26 cellular contexts compared by ENCODE assay signal in genomic region chrX:147570483-147570882, GRCh38.
A peak's percentile ranks its signal among the peaks of the same experiment; 100 is the strongest.
DNase-seq lines count a peak whose midpoint lies in the region; ATAC-seq and TF ChIP-seq lines count a peak whose summit lies in the region.
"Had no signal": no experiment of that assay in that cellular context is flagged by ENCODE, and none has a peak within 500 bp of the region (broad histone marks: within the 10 kb centered on the region; RNA-seq: fewer than 3 reads in every experiment).

No MANE protein-coding gene starts in this region.

- H3K4me2 ChIP-seq in smooth muscle cell, result no peak overlapping the region

- H4K20me1 ChIP-seq in smooth muscle cell (ENCODE audit: low read depth), result no peaks in the 10 kb centered on the region

- in situ Hi-C loops in Panc1 (cut with HindIII; ENCODE audit: low pct_unique_long_range_greater_than_20kb, low sequenced_read_pairs), result no loop called here

- BruUV-seq in Panc1 (replicated peaks; lab: Mats Ljungman, UMichigan), result no TSS peak

- H3K9ac ChIP-seq in smooth muscle cell (ENCODE audit: low read depth), result no peak overlapping the region

- WGBS in smooth muscle cell (ENCODE audit: low lambda C conversion rate), result 68% methylated on average over 1 of the region's 1 CpG

- TF ChIP-seq CTCF in Panc1 (IDR thresholded peaks at IDR 0.05) (peak; percentile 22; the same call in 1 of the 2 replicates), epithelial cell of esophagus (IDR thresholded peaks at IDR 0.05; ENCODE audit: insufficient read depth, low read depth, low read length, missing control alignments) (peak; percentile 7), smooth muscle cell (IDR thresholded peaks at IDR 0.05; ENCODE audit: borderline replicate concordance, insufficient read depth, poor library complexity, severe bottlenecking) (peak; percentile 6), WTC11 (IDR thresholded peaks at IDR 0.05) (no peak)

- no peak overlapping the region for H2AFZ ChIP-seq in smooth muscle cell (ENCODE audit: low read depth)

- H3K27ac ChIP-seq in Panc1 (ENCODE audit: low read length) (no peak overlapping the region), smooth muscle cell (ENCODE audit: low read depth) (no peak overlapping the region)
- H3K27ac ChIP-seq: left ventricle myocardium inferior, skin epidermis, thyroid gland had no signal

- no peaks in the 10 kb centered on the region for H3F3A ChIP-seq in smooth muscle cell (ENCODE audit: low read depth)

- H3K4me1 Mint-ChIP-seq in WTC11, result no peaks in the 10 kb centered on the region
- H3K4me1 Mint-ChIP-seq: activated naive CD8-positive, alpha-beta T cell treated with anti-CD3 and anti-CD28 coated beads, Interleukin-2, amount 50 U/mL, for 24 hours; stimulated activated naive CD8-positive, alpha-beta T cell treated with anti-CD3 and anti-CD28 coated beads, Interleukin-15, amount 100 ng/mL, for 72 hours had no signal

- H3K36me3 ChIP-seq in Panc1 (ENCODE audit: control insufficient read depth, insufficient read depth, low read length) (no peaks in the 10 kb centered on the region), smooth muscle cell (ENCODE audit: low read depth) (no peaks in the 10 kb centered on the region)
- H3K36me3 ChIP-seq: left ventricle myocardium inferior, thyroid gland had no signal

- H3K9me3 Mint-ChIP-seq in WTC11, result peaks cover 64% of the 10 kb centered on the region
- H3K9me3 Mint-ChIP-seq: activated naive CD8-positive, alpha-beta T cell treated with anti-CD3 and anti-CD28 coated beads, Interleukin-2, amount 50 U/mL, for 24 hours; CD4-positive, alpha-beta memory T cell; dendritic cell treated with granulocyte-macrophage colony-stimulating factor and Interleukin-4, amounts not matched to agents 40 ng/mL and 50 ng/mL, for 4 days had no signal

- intact Hi-C loops in Panc1 (cut with micrococcal nuclease; ENCODE audit: unreplicated experiment), result no loop called here

- DNase-seq in NCI-H82 (lab: John Stamatoyannopoulos, UW), result peak; percentile 1
- DNase-seq in NCI-H82 treated with DMSO at 0.1 percent for 48 hours (lab: John Stamatoyannopoulos, UW; ENCODE audit: unreplicated experiment), result no peak
- DNase-seq in Panc1 (ENCODE audit: low read depth, low spot score), result no peak
- DNase-seq in epithelial cell of esophagus (ENCODE audit: low read depth), result peak; percentile 0
- no peak for DNase-seq in smooth muscle cell (lab: John Stamatoyannopoulos, UW; ENCODE audit: unreplicated experiment)
- DNase-seq in iPS-NIHi11 (ENCODE audit: low spot score), result no peak
- DNase-seq in T-helper 2 cell, result no peak
- DNase-seq in WTC11 (ENCODE audit: low spot score), result no peak
- DNase-seq: activated CD4-positive, CD25-positive, alpha-beta regulatory T cell treated with anti-CD3 and anti-CD28 coated beads, Interleukin-2, amount 50 U/mL, for 72 hours; activated CD8-positive, alpha-beta T cell treated with anti-CD3 and anti-CD28 coated beads, Interleukin-2, amount 10 ng/mL, durations not matched to agents 7 days and 5 days; activated gamma-delta T cell treated with Interleukin-2 at 50 U/mL for 16 hours; activated naive CD8-positive, alpha-beta T cell treated with anti-CD3 and anti-CD28 coated beads, Interleukin-2, amount 50 U/mL, for 24 hours; activated T-cell treated with anti-CD3 and anti-CD28 coated beads for 4 hours; CD4-positive, alpha-beta memory T cell; central memory CD4-positive, alpha-beta T cell; GOT3; left ventricle myocardium inferior; NCI-H2029; NCI-H2227 treated with DMSO at 0.1 percent for 48 hours; NCI-H526 treated with DMSO at 0.1 percent for 48 hours; nucleus accumbens; stimulated activated naive CD8-positive, alpha-beta T cell treated with anti-CD3 and anti-CD28 coated beads, Interleukin-15, amount 100 ng/mL, for 72 hours; thyroid gland had no signal

- no peaks in the 10 kb centered on the region for H3K27me3 Mint-ChIP-seq in WTC11 (ENCODE audit: low read depth)
- H3K27me3 Mint-ChIP-seq: CD4-positive, alpha-beta memory T cell; dendritic cell treated with granulocyte-macrophage colony-stimulating factor and Interleukin-4, amounts not matched to agents 40 ng/mL and 50 ng/mL, for 4 days; stimulated activated naive CD8-positive, alpha-beta T cell treated with anti-CD3 and anti-CD28 coated beads, Interleukin-15, amount 100 ng/mL, for 72 hours had no signal

- no peaks in the 10 kb centered on the region for H3K79me2 ChIP-seq in smooth muscle cell (ENCODE audit: low read depth)

- peaks cover 37% of the 10 kb centered on the region for H3K36me3 Mint-ChIP-seq in WTC11
- H3K36me3 Mint-ChIP-seq: CD4-positive, alpha-beta memory T cell had no signal

- no peak overlapping the region for H3K4me3 Mint-ChIP-seq in WTC11
- H3K4me3 Mint-ChIP-seq: activated CD8-positive, alpha-beta T cell treated with anti-CD3 and anti-CD28 coated beads, Interleukin-2, amount 10 ng/mL, durations not matched to agents 7 days and 5 days; activated naive CD8-positive, alpha-beta T cell treated with anti-CD3 and anti-CD28 coated beads, Interleukin-2, amount 50 U/mL, for 24 hours; CD4-positive, alpha-beta memory T cell; dendritic cell treated with granulocyte-macrophage colony-stimulating factor and Interleukin-4, amounts not matched to agents 40 ng/mL and 50 ng/mL, for 4 days; stimulated activated naive CD8-positive, alpha-beta T cell treated with anti-CD3 and anti-CD28 coated beads, Interleukin-15, amount 100 ng/mL, for 72 hours had no signal

- H3K27ac Mint-ChIP-seq in WTC11, result no peak overlapping the region
- H3K27ac Mint-ChIP-seq: activated CD8-positive, alpha-beta T cell treated with anti-CD3 and anti-CD28 coated beads, Interleukin-2, amount 10 ng/mL, durations not matched to agents 7 days and 5 days; activated naive CD8-positive, alpha-beta T cell treated with anti-CD3 and anti-CD28 coated beads, Interleukin-2, amount 50 U/mL, for 24 hours; CD4-positive, alpha-beta memory T cell; dendritic cell treated with granulocyte-macrophage colony-stimulating factor and Interleukin-4, amounts not matched to agents 40 ng/mL and 50 ng/mL, for 4 days; stimulated activated naive CD8-positive, alpha-beta T cell treated with anti-CD3 and anti-CD28 coated beads, Interleukin-15, amount 100 ng/mL, for 72 hours had no signal

- ATAC-seq in Panc1, result no peak
- no peak for ATAC-seq in WTC11
- ATAC-seq: activated CD8-positive, alpha-beta T cell treated with anti-CD3 and anti-CD28 coated beads, Interleukin-2, amount 10 ng/mL, durations not matched to agents 7 days and 5 days; activated naive CD8-positive, alpha-beta T cell treated with anti-CD3 and anti-CD28 coated beads, Interleukin-2, amount 50 U/mL, for 24 hours; Right ventricle myocardium inferior; stimulated activated naive CD8-positive, alpha-beta T cell treated with anti-CD3 and anti-CD28 coated beads, Interleukin-15, amount 100 ng/mL, for 72 hours had no signal

- POLR2A ChIA-PET in Panc1 (lab: Charles Lee) (no interaction called here), WTC11 (lab: Charles Lee) (no interaction called here)

- no peaks in the 10 kb centered on the region for H3K27me3 ChIP-seq in Panc1 (ENCODE audit: control insufficient read depth, insufficient read depth, low read length)
- H3K27me3 ChIP-seq in smooth muscle cell (ENCODE audit: low read depth), result no peaks in the 10 kb centered on the region
- H3K27me3 ChIP-seq: thyroid gland had no signal

- H3K4me1 ChIP-seq in Panc1 (ENCODE audit: control insufficient read depth, insufficient read depth, low read length), result no peaks in the 10 kb centered on the region
- no peaks in the 10 kb centered on the region for H3K4me1 ChIP-seq in smooth muscle cell (ENCODE audit: low read depth)
- H3K4me1 ChIP-seq: left ventricle myocardium inferior, thyroid gland had no signal

- CTCF ChIA-PET in Panc1 (lab: Charles Lee), result no interaction called here
- CTCF ChIA-PET in WTC11 (lab: Charles Lee), result no interaction called here

- H3K9me3 ChIP-seq in Panc1 (ENCODE audit: control insufficient read depth, insufficient read depth, low read depth, low read length) (no peaks in the 10 kb centered on the region), smooth muscle cell (replicated peaks; ENCODE audit: low read depth) (peaks cover 3% of the 10 kb centered on the region)
- H3K9me3 ChIP-seq: left ventricle myocardium inferior, thyroid gland had no signal

- no peak overlapping the region for H3K4me3 ChIP-seq in Panc1 (ENCODE audit: low read depth in 2 of 2, low read length in 2 of 2)
- no peak overlapping the region for H3K4me3 ChIP-seq in epithelial cell of esophagus (ENCODE audit: low read length)
- no peak overlapping the region for H3K4me3 ChIP-seq in smooth muscle cell
- H3K4me3 ChIP-seq: left ventricle myocardium inferior, skin epidermis, thyroid gland had no signal

TF ChIP-seq in WTC11, 78 proteins besides CTCF, POLR2A, EP300 and RAD21 (continues in another document):
- TF ChIP-seq TP53 (CRISPR knock-in tag; IDR thresholded peaks at IDR 0.05) (no peak), ARID4B (CRISPR knock-in tag; IDR thresholded peaks at IDR 0.05; ENCODE audit: borderline replicate concordance) (no peak)

Comparison
In these comparisons a context has a peak if more than half of its experiments do, and no peak if none do; other contexts are left out.
1. DNase-seq: peak in NCI-H82 (single experiment) and epithelial cell of esophagus (single experiment); none in NCI-H82 treated with DMSO at 0.1 percent for 48 hours (single experiment), Panc1 (single experiment), smooth muscle cell (single experiment), iPS-NIHi11 (single experiment), T-helper 2 cell (0 of 5) and WTC11 (single experiment).